8 cellular contexts compared by ENCODE assay signal in genomic region chr15:45714501-45715488, GRCh38.
DNase-seq lines count a peak whose midpoint lies in the region; ATAC-seq and TF ChIP-seq lines count a peak whose summit lies in the region.

No MANE protein-coding gene starts in this region.

- DNase-seq in ELF-1 (ENCODE audit: low read depth, low spot score): peak; percentile 83
- DNase-seq in NCI-H2196 (lab: John Stamatoyannopoulos, UW; ENCODE audit: unreplicated experiment): peak; percentile 51
- peak; percentile 17 to 21 for DNase-seq in activated CD4-positive, alpha-beta T cell treated with anti-CD3 and anti-CD28 coated beads, Interleukin-2, amount 50 U/mL, for 4 hours
- DNase-seq in epithelial cell of proximal tubule (ENCODE audit: low read depth): no peak
- peak; percentile 52 for DNase-seq in mucosa of gallbladder (ENCODE audit: low spot score)
- DNase-seq in tibial nerve (ENCODE audit: low spot score in 2 of 2): peak; percentile 35 to 71

- H3K4me1 ChIP-seq in tibial nerve: peaks cover 0 to 6% (median 0%) of the 10 kb centered on the region in 4 donors

- H3K27me3 ChIP-seq in tibial nerve: peaks cover 0 to 12% of the 10 kb centered on the region in 2 donors

- WGBS in tibial nerve, 2 donors: 24 to 26% methylated on average over 28 of the region's 28 CpGs

- TF ChIP-seq EP300 in tibial nerve (IDR thresholded peaks at IDR 0.05): no peak

- H3K9me3 ChIP-seq in tibial nerve: no peaks in the 10 kb centered on the region

- ATAC-seq in HG02623 (IDR thresholded peaks at IDR 0.05; ENCODE audit: unreplicated experiment) (peak; percentile 45), GM21515 (IDR thresholded peaks at IDR 0.05; ENCODE audit: unreplicated experiment) (no peak)

- TF ChIP-seq POLR2A in tibial nerve (IDR thresholded peaks at IDR 0.05): no peak

- no peak overlapping the region for H3K4me3 ChIP-seq in epithelial cell of proximal tubule (ENCODE audit: low read depth, low read length)
- H3K4me3 ChIP-seq in tibial nerve: no peak overlapping the region

- peak; percentile 93 for TF ChIP-seq CTCF in epithelial cell of proximal tubule (conservative IDR thresholded peaks at IDR 0.05; ENCODE audit: low read depth, low read length)
- peak; percentile 53 to 70 (median 60) for TF ChIP-seq CTCF in tibial nerve (IDR thresholded peaks at IDR 0.05)

- H3K27ac ChIP-seq in tibial nerve: no peak overlapping the region

- H3K36me3 ChIP-seq in tibial nerve: no peaks in the 10 kb centered on the region
